In the genomic region with DNA sequence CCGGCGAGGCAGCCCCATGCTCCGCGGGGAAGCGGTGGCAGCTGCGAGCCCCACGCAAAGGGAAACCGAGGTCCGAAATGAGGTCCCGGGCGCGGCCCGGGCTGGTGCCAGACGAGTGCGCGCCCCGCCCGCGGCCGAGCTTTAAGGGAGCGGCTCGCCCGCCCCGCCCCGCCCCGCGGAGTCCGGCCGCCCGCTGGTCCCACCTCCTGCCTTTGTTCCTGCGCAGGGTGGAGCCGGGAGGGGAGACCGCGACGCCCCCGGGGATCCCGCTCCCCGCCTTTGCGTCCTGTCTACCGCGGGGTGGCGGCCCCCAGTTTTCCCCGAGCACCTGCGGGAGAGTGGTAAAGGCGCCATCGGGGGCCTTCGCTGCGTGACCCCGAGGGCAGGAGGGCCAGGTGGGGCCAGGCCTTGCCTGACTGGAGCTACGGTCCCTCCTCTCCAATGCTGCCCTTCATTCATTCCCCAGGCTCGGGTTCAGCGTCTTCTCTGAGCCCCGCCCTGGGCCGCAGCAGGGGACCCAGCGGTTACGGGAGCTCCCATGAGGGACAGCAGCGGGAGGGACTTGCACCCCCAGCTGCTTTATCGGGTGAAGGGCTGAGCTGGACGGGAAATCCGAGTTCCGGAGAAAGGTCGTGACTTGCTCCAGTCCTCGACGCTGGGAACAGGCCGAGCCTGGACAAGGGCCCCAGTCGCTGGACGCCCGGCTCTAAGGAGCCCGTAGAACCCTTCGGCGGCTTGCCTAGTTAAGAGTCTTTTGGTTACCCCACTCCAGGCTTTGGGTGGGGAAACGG, we compare ENCODE assay signal across 8 cellular contexts.
DNase-seq lines count a peak whose midpoint lies in the region; ATAC-seq lines count a peak whose summit lies in the region.

A gene with protein sequence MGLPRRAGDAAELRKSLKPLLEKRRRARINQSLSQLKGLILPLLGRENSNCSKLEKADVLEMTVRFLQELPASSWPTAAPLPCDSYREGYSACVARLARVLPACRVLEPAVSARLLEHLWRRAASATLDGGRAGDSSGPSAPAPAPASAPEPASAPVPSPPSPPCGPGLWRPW (minus strand): TSS at position 117 of the 791 bp plus-strand sequence. CDS start 99 bp downstream, at position 18.

- H3K27me3 ChIP-seq in iPS-15b (ENCODE audit: control insufficient read depth, insufficient read depth, low read length), result peaks cover 92% of the 10 kb centered on the region

- no peaks in the 10 kb centered on the region for H3K9me3 Mint-ChIP-seq in activated naive CD4-positive, alpha-beta T cell treated with anti-CD3 and anti-CD28 coated beads, Interleukin-2, amount 50 U/mL, for 24 hours
- H3K9me3 Mint-ChIP-seq in stimulated activated effector memory CD8-positive, alpha-beta T cell treated with anti-CD3 and anti-CD28 coated beads, Interleukin-12 subunit alpha, Interleukin-12 subunit beta, amount 100 ng/mL, for 72 hours, result no peaks in the 10 kb centered on the region

- H3K9ac ChIP-seq in iPS-15b (ENCODE audit: low read depth, low read length), result no peak within 1 kb of the TSS

- peaks cover 11% of the 10 kb centered on the region for H3K4me1 Mint-ChIP-seq in activated naive CD4-positive, alpha-beta T cell treated with anti-CD3 and anti-CD28 coated beads, Interleukin-2, amount 50 U/mL, for 24 hours
- H3K4me1 Mint-ChIP-seq in stimulated activated effector memory CD8-positive, alpha-beta T cell treated with anti-CD3 and anti-CD28 coated beads, Interleukin-12 subunit alpha, Interleukin-12 subunit beta, amount 100 ng/mL, for 72 hours, result peaks cover 19% of the 10 kb centered on the region

- peaks cover 4% of the 10 kb centered on the region for H3K4me1 ChIP-seq in iPS-15b (ENCODE audit: control insufficient read depth, insufficient read depth, low read length)

- H3K9me3 ChIP-seq in iPS-15b (ENCODE audit: control insufficient read depth, insufficient read depth, low read length), result no peaks in the 10 kb centered on the region

- no peak within 1 kb of the TSS for H3K27ac Mint-ChIP-seq in activated naive CD4-positive, alpha-beta T cell treated with anti-CD3 and anti-CD28 coated beads, Interleukin-2, amount 50 U/mL, for 24 hours
- H3K27ac Mint-ChIP-seq in stimulated activated effector memory CD8-positive, alpha-beta T cell treated with anti-CD3 and anti-CD28 coated beads, Interleukin-12 subunit alpha, Interleukin-12 subunit beta, amount 100 ng/mL, for 72 hours, result no peak within 1 kb of the TSS

- H3K4me3 Mint-ChIP-seq in activated naive CD4-positive, alpha-beta T cell treated with anti-CD3 and anti-CD28 coated beads, Interleukin-2, amount 50 U/mL, for 24 hours, result peak within 1 kb of the TSS; percentile 23
- peak within 1 kb of the TSS; percentile 59 for H3K4me3 Mint-ChIP-seq in stimulated activated effector memory CD8-positive, alpha-beta T cell treated with anti-CD3 and anti-CD28 coated beads, Interleukin-12 subunit alpha, Interleukin-12 subunit beta, amount 100 ng/mL, for 72 hours

- H3K27me3 Mint-ChIP-seq in activated naive CD4-positive, alpha-beta T cell treated with anti-CD3 and anti-CD28 coated beads, Interleukin-2, amount 50 U/mL, for 24 hours, result peaks cover 48% of the 10 kb centered on the region

- H3K36me3 ChIP-seq in iPS-15b (ENCODE audit: control insufficient read depth, insufficient read depth, low read length), result no peaks in the 10 kb centered on the region

- H3K4me3 ChIP-seq in iPS-15b (ENCODE audit: low read depth, low read length), result peak within 1 kb of the TSS; percentile 58

- no peaks in the 10 kb centered on the region for H3K36me3 Mint-ChIP-seq in activated naive CD4-positive, alpha-beta T cell treated with anti-CD3 and anti-CD28 coated beads, Interleukin-2, amount 50 U/mL, for 24 hours
- H3K36me3 Mint-ChIP-seq in stimulated activated effector memory CD8-positive, alpha-beta T cell treated with anti-CD3 and anti-CD28 coated beads, Interleukin-12 subunit alpha, Interleukin-12 subunit beta, amount 100 ng/mL, for 72 hours, result no peaks in the 10 kb centered on the region

- ATAC-seq in stimulated activated effector memory CD8-positive, alpha-beta T cell treated with anti-CD3 and anti-CD28 coated beads, Interleukin-12 subunit alpha, Interleukin-12 subunit beta, amount 100 ng/mL, for 72 hours, result peak; percentile 33
- no peak for ATAC-seq in HG03442 (IDR thresholded peaks at IDR 0.05; ENCODE audit: unreplicated experiment)
- no peak for ATAC-seq in HG02973 (IDR thresholded peaks at IDR 0.05; ENCODE audit: unreplicated experiment)

- DNase-seq in NCI-H82 (lab: John Stamatoyannopoulos, UW) (peak; percentile 50), NCI-H82 treated with DMSO at 0.1 percent for 48 hours (lab: John Stamatoyannopoulos, UW; ENCODE audit: unreplicated experiment) (no peak), KG1 (lab: John Stamatoyannopoulos, UW) (no peak)
- no peak for DNase-seq in stimulated activated effector memory CD8-positive, alpha-beta T cell treated with anti-CD3 and anti-CD28 coated beads, Interleukin-12 subunit alpha, Interleukin-12 subunit beta, amount 100 ng/mL, for 72 hours (ENCODE audit: low spot score in 2 of 2)
